ENCODE assay signal across 17 cellular contexts in genomic region chr22:24507742-24508141, GRCh38. TPM values are rescaled to one million over a fixed set of nuclear protein-coding genes. Genes with fewer than 3 reads are reported as not detected.
DNase-seq lines count a peak whose midpoint lies in the region; ATAC-seq, FAIRE-seq and TF ChIP-seq lines count a peak whose summit lies in the region.
"Had no signal": no experiment of that assay in that cellular context is flagged by ENCODE, and none has a peak within 500 bp of the region (broad histone marks: within the 10 kb centered on the region; RNA-seq: fewer than 3 reads in every experiment).

No MANE protein-coding gene starts in this region.

- TF ChIP-seq RAD21 in GM12878 (IDR thresholded peaks at IDR 0.05; ENCODE audit: insufficient read depth, low read depth, low read length), result peak; percentile 41; the same call in 1 of the 2 replicates

- BruUV-seq in GM12878 (replicated peaks; lab: Mats Ljungman, UMichigan), result no TSS peak

- RAD21 ChIA-PET in GM12878 (lab: Charles Lee; ENCODE audit: unreplicated experiment), result interaction anchor here (0.5 to 8.3 kb wide), 16 partner anchors 8 to 219 kb away, joined by 3 to 111 read pairs (median 4); partner anchors contain the start of genes ADORA2A, GUCD1 and SNRPD3

- H3K27me3 Mint-ChIP-seq in memory B cell, result no peaks in the 10 kb centered on the region
- peaks cover 5% of the 10 kb centered on the region for H3K27me3 Mint-ChIP-seq in activated CD8-positive, alpha-beta T cell treated with anti-CD3 and anti-CD28 coated beads, Interleukin-2, amount 10 ng/mL, durations not matched to agents 7 days and 5 days (ENCODE audit: low read depth)
- H3K27me3 Mint-ChIP-seq: stimulated activated naive CD8-positive, alpha-beta T cell treated with anti-CD3 and anti-CD28 coated beads, Interleukin-15, Interleukin-2, amounts not matched to agents 100 ng/mL and 50 ng/mL, for 24 hours had no signal

- TF ChIP-seq POLR2A in GM12892 (IDR thresholded peaks at IDR 0.05; ENCODE audit: low read depth, low read length) (no peak), GM12878 (IDR thresholded peaks at IDR 0.05; ENCODE audit: low read depth, low read length) (no peak)

- TF ChIP-seq EP300 in GM12878 (IDR thresholded peaks at IDR 0.05; ENCODE audit: borderline replicate concordance in 1 of 2, control insufficient read depth in 1 of 2, low read depth in 2 of 2, low read length in 2 of 2), result no peak

- H3K9me3 Mint-ChIP-seq in memory B cell, result no peaks in the 10 kb centered on the region
- no peaks in the 10 kb centered on the region for H3K9me3 Mint-ChIP-seq in activated CD8-positive, alpha-beta T cell treated with anti-CD3 and anti-CD28 coated beads, Interleukin-2, amount 10 ng/mL, durations not matched to agents 7 days and 5 days (ENCODE audit: insufficient read depth)
- H3K9me3 Mint-ChIP-seq: activated CD4-positive, alpha-beta T cell treated with anti-CD3 and anti-CD28 coated beads, Interleukin-2, amount 10 ng/mL, durations not matched to agents 24 days and 14 days; activated T-cell treated with anti-CD3 and anti-CD28 coated beads, Interleukin-2, amount 50 U/mL, for 72 hours; nephron; stimulated activated naive CD8-positive, alpha-beta T cell treated with anti-CD3 and anti-CD28 coated beads, Interleukin-15, Interleukin-2, amounts not matched to agents 100 ng/mL and 50 ng/mL, for 24 hours had no signal

- H3K27ac ChIP-seq in GM12878 (ENCODE audit: control insufficient read depth, insufficient read depth), result no peak overlapping the region; the same call in 1 of the 2 replicates
- H3K27ac ChIP-seq: adrenal gland, epithelial cell of prostate, KMS-11 had no signal

- H3K4me2 ChIP-seq in GM12878 (ENCODE audit: control insufficient read depth, insufficient read depth), result peak overlapping the region; percentile 74; the same call in 1 of the 2 replicates
- H3K4me2 ChIP-seq: KMS-11 had no signal

- no peak overlapping the region for H3K27ac Mint-ChIP-seq in memory B cell
- no peak overlapping the region for H3K27ac Mint-ChIP-seq in activated CD8-positive, alpha-beta T cell treated with anti-CD3 and anti-CD28 coated beads, Interleukin-2, amount 10 ng/mL, durations not matched to agents 7 days and 5 days
- H3K27ac Mint-ChIP-seq: activated CD4-positive, alpha-beta T cell treated with anti-CD3 and anti-CD28 coated beads, Interleukin-2, amount 10 ng/mL, durations not matched to agents 24 days and 14 days; activated T-cell treated with anti-CD3 and anti-CD28 coated beads, Interleukin-2, amount 50 U/mL, for 72 hours; stimulated activated naive CD8-positive, alpha-beta T cell treated with anti-CD3 and anti-CD28 coated beads, Interleukin-15, Interleukin-2, amounts not matched to agents 100 ng/mL and 50 ng/mL, for 24 hours had no signal

- H3K36me3 ChIP-seq in GM12878 (ENCODE audit: control insufficient read depth in 2 of 2, insufficient read depth in 2 of 2, low read length in 1 of 2), result no peaks in the 10 kb centered on the region
- H3K36me3 ChIP-seq: adrenal gland, BE2C had no signal

- no peak for DNase-seq in GM12892 (ENCODE audit: insufficient read length)
- DNase-seq in GM12878 (ENCODE audit: low read depth, low spot score), result no peak
- peak in 1 of 2 donors; percentile 39 for DNase-seq in memory B cell (ENCODE audit: low spot score in 2 of 2)
- DNase-seq in activated CD8-positive, alpha-beta T cell treated with anti-CD3 and anti-CD28 coated beads, Interleukin-2, amount 10 ng/mL, durations not matched to agents 7 days and 5 days, result no peak
- DNase-seq in T-helper 2 cell, result no peak
- DNase-seq: activated CD4-positive, alpha-beta T cell treated with anti-CD3 and anti-CD28 coated beads, Interleukin-2, amount 10 ng/mL, durations not matched to agents 24 days and 14 days; activated T-cell treated with anti-CD3 and anti-CD28 coated beads, Interleukin-2, amount 50 U/mL, for 72 hours; adrenal gland; BE2C; DND-41; NCI-H146 had no signal

- peaks cover 37% of the 10 kb centered on the region for H3K4me1 Mint-ChIP-seq in memory B cell
- peaks cover 35% of the 10 kb centered on the region for H3K4me1 Mint-ChIP-seq in activated CD8-positive, alpha-beta T cell treated with anti-CD3 and anti-CD28 coated beads, Interleukin-2, amount 10 ng/mL, durations not matched to agents 7 days and 5 days (ENCODE audit: low read depth)

- no peak overlapping the region for H3K4me3 ChIP-seq in GM12878
- H3K4me3 ChIP-seq: adrenal gland had no signal

- no peaks in the 10 kb centered on the region for H3K79me2 ChIP-seq in GM12878 (ENCODE audit: control insufficient read depth, insufficient read depth, low read length)

- FAIRE-seq in GM12892 (lab: Jason Lieb, UNC), result peak; percentile 62
- no peak for FAIRE-seq in GM12878 (lab: Jason Lieb, UNC)

- peak; percentile 20 to 47 (median 24); a peak in 3 of 6 replicates for TF ChIP-seq CTCF in GM12878 (IDR thresholded peaks at IDR 0.05 in 2 of 3, conservative IDR thresholded peaks at IDR 0.05 in 1 of 3; ENCODE audit: control insufficient read depth in 2 of 3, extremely low read depth in 1 of 3, insufficient read depth in 1 of 3, low read depth in 3 of 3, low read length in 3 of 3)

- POLR2A ChIA-PET in GM12878 (lab: Charles Lee), result interaction anchor here (0.5 to 6.7 kb wide), 12 partner anchors 7 to 843 kb away, joined by 3 to 48 read pairs (median 6); partner anchors contain the start of gene ADORA2A
- POLR2A ChIA-PET in activated CD8-positive, alpha-beta T cell treated with anti-CD3 and anti-CD28 coated beads, Interleukin-2, amount 10 ng/mL, durations not matched to agents 7 days and 5 days (lab: Charles Lee), result interaction anchor here (0.7 kb wide), 1 partner anchor 88 kb away, joined by 3 read pairs; no protein-coding TSS in a partner anchor

- H3K9me3 ChIP-seq in GM12878 (replicated peaks; ENCODE audit: control insufficient read depth, insufficient read depth, low read length), result no peaks in the 10 kb centered on the region
- H3K9me3 ChIP-seq: adrenal gland, BE2C had no signal

- no peaks in the 10 kb centered on the region for H4K20me1 ChIP-seq in GM12878 (ENCODE audit: control insufficient read depth, insufficient read depth)

- in situ Hi-C loops in GM12878 (cut with MboI), result no loop called here

- no peak overlapping the region for H3K9ac ChIP-seq in GM12878 (ENCODE audit: control insufficient read depth, insufficient read depth, low read length)
- H3K9ac ChIP-seq: KMS-11 had no signal

- H3K27me3 ChIP-seq in GM12878 (replicated peaks in 1 of 2; ENCODE audit: control insufficient read depth in 2 of 2, insufficient read depth in 2 of 2, low read length in 1 of 2), result no peaks in the 10 kb centered on the region
- H3K27me3 ChIP-seq: adrenal gland, BE2C had no signal

- H3K4me1 ChIP-seq in GM12878 (ENCODE audit: control insufficient read depth, insufficient read depth, low read length), result peaks cover 52% of the 10 kb centered on the region

- ATAC-seq in GM12878 (peak; percentile 52), memory B cell (ENCODE audit: low read depth) (peak; percentile 36), HG02884 (IDR thresholded peaks at IDR 0.05; ENCODE audit: unreplicated experiment) (no peak)
- ATAC-seq in activated CD8-positive, alpha-beta T cell treated with anti-CD3 and anti-CD28 coated beads, Interleukin-2, amount 10 ng/mL, durations not matched to agents 7 days and 5 days, result no peak
- ATAC-seq: activated T-cell treated with anti-CD3 and anti-CD28 coated beads, Interleukin-2, amount 50 U/mL, for 72 hours; Right ventricle myocardium inferior had no signal

- WGBS in GM12878 (ENCODE audit: insufficient coverage, insufficient replicate concordance, low lambda C conversion rate, missing lambda C conversion rate), result 43% methylated on average over 8 of the region's 8 CpGs

- peak overlapping the region; percentile 79 for H2AFZ ChIP-seq in GM12878 (ENCODE audit: control insufficient read depth, low read depth, low read length)

- no peaks in the 10 kb centered on the region for H3K36me3 Mint-ChIP-seq in memory B cell
- H3K36me3 Mint-ChIP-seq in activated CD8-positive, alpha-beta T cell treated with anti-CD3 and anti-CD28 coated beads, Interleukin-2, amount 10 ng/mL, durations not matched to agents 7 days and 5 days (ENCODE audit: low read depth), result no peaks in the 10 kb centered on the region

- CTCF ChIA-PET in GM12878 (lab: Yijun Ruan, JAX), result interaction anchor here (0.7 to 14.8 kb wide), 9 partner anchors 9 to 500 kb away, joined by 3 to 332 read pairs (median 5); partner anchors contain the start of gene ADORA2A
- CTCF ChIA-PET in activated CD8-positive, alpha-beta T cell treated with anti-CD3 and anti-CD28 coated beads, Interleukin-2, amount 10 ng/mL, durations not matched to agents 7 days and 5 days (lab: Charles Lee), result interaction anchor here (1.2 to 2.4 kb wide), 4 partner anchors 14 to 183 kb away, joined by 3 to 11 read pairs (median 5); no protein-coding TSS in a partner anchor

- intact Hi-C loops in GM12878 (cut with micrococcal nuclease; ENCODE audit: unreplicated experiment), result no loop called here

- H3K4me3 Mint-ChIP-seq in memory B cell, result peak overlapping the region; percentile 16
- no peak overlapping the region for H3K4me3 Mint-ChIP-seq in activated CD8-positive, alpha-beta T cell treated with anti-CD3 and anti-CD28 coated beads, Interleukin-2, amount 10 ng/mL, durations not matched to agents 7 days and 5 days
- H3K4me3 Mint-ChIP-seq: activated CD4-positive, alpha-beta T cell treated with anti-CD3 and anti-CD28 coated beads, Interleukin-2, amount 10 ng/mL, durations not matched to agents 24 days and 14 days; activated T-cell treated with anti-CD3 and anti-CD28 coated beads, Interleukin-2, amount 50 U/mL, for 72 hours; nephron; stimulated activated naive CD8-positive, alpha-beta T cell treated with anti-CD3 and anti-CD28 coated beads, Interleukin-15, Interleukin-2, amounts not matched to agents 100 ng/mL and 50 ng/mL, for 24 hours had no signal

- SMC1A ChIA-PET in GM12878 (lab: Charles Lee; ENCODE audit: uncharacterized antibody, unreplicated experiment), result interaction anchor here (0.6 to 8.2 kb wide), 14 partner anchors 8 to 184 kb away, joined by 3 to 122 read pairs (median 6); partner anchors contain the start of gene ADORA2A

RNA-seq across cellular contexts. Expression of gene UPB1, which starts 12.6 kb away (rescaled TPM):
- 7.3 TPM for polyA plus RNA-seq in GM12892 (2012; ENCODE audit: missing spikeins)
- 39.2 and 39.8 TPM in 2 replicates for total RNA-seq in GM12878 (2013; cell fraction: nucleolus; rRNA removed)
- total RNA-seq in GM12878 (2014; rRNA removed) (2.5 and 2.8 TPM in 2 replicates), GM12878 (2014; rRNA removed; fragmentation: Illumina TruSeq; extraction: Trizol) (3.4 and 3.5 TPM in 2 replicates), GM12878 (2021) (3.3 and 3.9 TPM in 2 replicates)
- polyA plus RNA-seq in GM12878 (2011; ENCODE audit: low read depth), result 1.8 TPM
- polyA plus RNA-seq in GM12878 (2011; rRNA removed) (20.5 and 20.6 TPM in 2 replicates), GM12878 (2014; fragmentation: Illumina TruSeq; extraction: Trizol) (2.6 and 2.8 TPM in 2 replicates), GM12878 (2014; fragmentation: Nextera tagmentation; extraction: Ambion mirVana) (1 to 10 TPM; 2.9 to 4.5 TPM), GM12878 (2014; rRNA removed) (3.4 and 3.5 TPM in 2 replicates), GM12878 (2016; fragmentation: Nextera tagmentation; extraction: Ambion mirVana) (1 to 10 TPM in 1 of 2 experiments, under 1 TPM in 1; 0.89 to 1.2 TPM)
- polyA plus RNA-seq in GM12878 (2011; cell fraction: cytosol; rRNA removed), result 12.1 and 14.3 TPM in 2 replicates
- polyA plus RNA-seq in GM12878 (2011; cell fraction: nucleus; rRNA removed), result 19.0 and 30.2 TPM in 2 replicates
- polyA plus RNA-seq in GM12878 (2012), result 1.8 and 3.0 TPM in 2 replicates
- 10.8 and 11.0 TPM in 2 replicates for polyA minus RNA-seq in GM12878 (2011; rRNA and poly(A)+ RNA removed)
- 3.3 and 3.6 TPM in 2 replicates for polyA minus RNA-seq in GM12878 (2011; cell fraction: cytosol; rRNA and poly(A)+ RNA removed)
- 6.9 and 8.1 TPM in 2 replicates for polyA minus RNA-seq in GM12878 (2011; cell fraction: nucleus; rRNA and poly(A)+ RNA removed)
- under 1 TPM; 0.24 to 0.31 TPM for total RNA-seq in activated CD8-positive, alpha-beta T cell treated with anti-CD3 and anti-CD28 coated beads, Interleukin-2, amount 10 ng/mL, durations not matched to agents 7 days and 5 days

RNA-seq across cellular contexts. Expression of gene GUCD1, which starts 47.2 kb away (rescaled TPM):
- 57.9 TPM for polyA plus RNA-seq in GM12892 (2012; ENCODE audit: missing spikeins)
- 33.2 and 34.3 TPM in 2 replicates for total RNA-seq in GM12878 (2013; cell fraction: nucleolus; rRNA removed)
- 170 and 177 TPM in 2 replicates for total RNA-seq in GM12878 (2014; rRNA removed)
- 81.7 and 82.2 TPM in 2 replicates for total RNA-seq in GM12878 (2014; rRNA removed; fragmentation: Illumina TruSeq; extraction: Trizol)
- total RNA-seq in GM12878 (2021), result 126 and 127 TPM in 2 replicates
- polyA plus RNA-seq in GM12878 (2011; ENCODE audit: low read depth), result 65.3 TPM
- 57.4 and 87.1 TPM in 2 replicates for polyA plus RNA-seq in GM12878 (2011; rRNA removed)
- 128 and 167 TPM in 2 replicates for polyA plus RNA-seq in GM12878 (2011; cell fraction: cytosol; rRNA removed)
- 69.8 and 82.1 TPM in 2 replicates for polyA plus RNA-seq in GM12878 (2011; cell fraction: nucleus; rRNA removed)
- 80.9 and 87.1 TPM in 2 replicates for polyA plus RNA-seq in GM12878 (2012)
- polyA plus RNA-seq in GM12878 (2014; fragmentation: Illumina TruSeq; extraction: Trizol), result 65.0 and 89.3 TPM in 2 replicates
- 10 to 100 TPM; 57.8 to 96.9 TPM for polyA plus RNA-seq in GM12878 (2014; fragmentation: Nextera tagmentation; extraction: Ambion mirVana)
- polyA plus RNA-seq in GM12878 (2014; rRNA removed), result 136 and 145 TPM in 2 replicates
- polyA plus RNA-seq in GM12878 (2016; fragmentation: Nextera tagmentation; extraction: Ambion mirVana), result 10 to 100 TPM; 56.0 to 71.2 TPM
- 126 and 176 TPM in 2 replicates for polyA minus RNA-seq in GM12878 (2011; rRNA and poly(A)+ RNA removed)
- polyA minus RNA-seq in GM12878 (2011; cell fraction: cytosol; rRNA and poly(A)+ RNA removed), result 67.6 and 74.1 TPM in 2 replicates
- polyA minus RNA-seq in GM12878 (2011; cell fraction: nucleus; rRNA and poly(A)+ RNA removed), result 20.8 and 41.9 TPM in 2 replicates
- total RNA-seq in activated CD8-positive, alpha-beta T cell treated with anti-CD3 and anti-CD28 coated beads, Interleukin-2, amount 10 ng/mL, durations not matched to agents 7 days and 5 days, result 100 to 1,000 TPM; 129 to 133 TPM

RNA-seq across cellular contexts. Expression of gene SNRPD3, which starts 48.1 kb away (rescaled TPM):
- polyA plus RNA-seq in GM12892 (2012; ENCODE audit: missing spikeins), result 133 TPM
- total RNA-seq in GM12878 (2013; cell fraction: nucleolus; rRNA removed), result 108 and 115 TPM in 2 replicates
- 175 and 179 TPM in 2 replicates for total RNA-seq in GM12878 (2014; rRNA removed)
- total RNA-seq in GM12878 (2014; rRNA removed; fragmentation: Illumina TruSeq; extraction: Trizol), result 254 and 257 TPM in 2 replicates
- 111 and 112 TPM in 2 replicates for total RNA-seq in GM12878 (2021)
- 44.6 TPM for polyA plus RNA-seq in GM12878 (2011; ENCODE audit: low read depth)
- 68.4 and 121 TPM in 2 replicates for polyA plus RNA-seq in GM12878 (2011; rRNA removed)
- polyA plus RNA-seq in GM12878 (2011; cell fraction: cytosol; rRNA removed), result 214 and 250 TPM in 2 replicates
- 76.5 and 82.6 TPM in 2 replicates for polyA plus RNA-seq in GM12878 (2011; cell fraction: nucleus; rRNA removed)
- 121 and 175 TPM in 2 replicates for polyA plus RNA-seq in GM12878 (2012)
- 324 and 433 TPM in 2 replicates for polyA plus RNA-seq in GM12878 (2014; fragmentation: Illumina TruSeq; extraction: Trizol)
- 100 to 1,000 TPM; 244 to 258 TPM for polyA plus RNA-seq in GM12878 (2014; fragmentation: Nextera tagmentation; extraction: Ambion mirVana)
- polyA plus RNA-seq in GM12878 (2014; rRNA removed), result 197 and 228 TPM in 2 replicates
- 100 to 1,000 TPM; 240 to 251 TPM for polyA plus RNA-seq in GM12878 (2016; fragmentation: Nextera tagmentation; extraction: Ambion mirVana)
- polyA minus RNA-seq in GM12878 (2011; rRNA and poly(A)+ RNA removed), result 175 and 182 TPM in 2 replicates
- polyA minus RNA-seq in GM12878 (2011; cell fraction: cytosol; rRNA and poly(A)+ RNA removed), result 36.2 and 58.3 TPM in 2 replicates
- polyA minus RNA-seq in GM12878 (2011; cell fraction: nucleus; rRNA and poly(A)+ RNA removed), result 57.3 and 92.8 TPM in 2 replicates
- total RNA-seq in activated CD8-positive, alpha-beta T cell treated with anti-CD3 and anti-CD28 coated beads, Interleukin-2, amount 10 ng/mL, durations not matched to agents 7 days and 5 days, result 100 to 1,000 TPM; 136 to 144 TPM

Comparison
In these comparisons a context has a peak if more than half of its experiments do, and no peak if none do; other contexts are left out.
1. ATAC-seq: peak in GM12878 (single experiment) and memory B cell (single experiment); none in activated CD8-positive, alpha-beta T cell treated with anti-CD3 and anti-CD28 coated beads, Interleukin-2, amount 10 ng/mL, durations not matched to agents 7 days and 5 days (single experiment) and HG02884 (single experiment).